ENCODE assay signal across 9 cellular contexts in the genomic region with DNA sequence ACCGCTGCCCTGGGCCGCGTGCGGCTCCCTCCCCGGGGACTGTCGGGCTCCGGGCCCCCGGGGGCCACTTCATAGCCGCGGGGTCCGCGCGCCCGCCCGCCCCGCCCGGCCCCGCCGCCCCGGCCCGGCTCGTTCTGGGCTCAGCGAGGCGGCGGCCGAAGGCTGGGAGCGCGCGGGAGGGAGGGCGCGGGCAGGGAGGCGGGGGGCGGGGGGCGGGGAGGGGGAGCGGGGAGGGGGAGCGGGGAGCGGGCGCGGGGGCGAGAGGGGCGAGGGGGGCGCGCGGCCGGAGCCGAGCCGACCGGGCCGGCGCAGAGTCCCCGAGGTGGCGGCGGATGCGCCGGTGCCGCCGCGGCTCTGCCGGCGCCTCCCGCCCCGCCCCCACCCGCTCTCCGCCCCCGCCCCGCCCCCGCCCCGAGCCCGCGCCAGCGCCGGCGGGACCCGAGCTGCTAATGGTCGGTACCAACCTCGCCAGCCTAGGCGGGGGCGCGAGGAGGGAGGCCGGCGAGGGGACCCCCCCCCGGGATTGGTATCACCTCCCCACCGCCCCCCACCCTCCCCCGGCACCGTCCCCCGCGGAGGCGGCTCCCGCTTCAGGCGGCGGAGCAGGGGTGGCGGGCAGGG. TPM values are rescaled to one million over a fixed set of nuclear protein-coding genes. Genes with fewer than 3 reads are reported as not detected.
DNase-seq lines count a peak whose midpoint lies in the region; ATAC-seq and TF ChIP-seq lines count a peak whose summit lies in the region.
"Had no signal": no experiment of that assay in that cellular context is flagged by ENCODE, and none has a peak within 500 bp of the region (broad histone marks: within the 10 kb centered on the region; RNA-seq: fewer than 3 reads in every experiment).

Gene B3GAT1 (minus strand): TSS at position 356 of the 621 bp plus-strand sequence. CDS start 24,583 bp downstream, outside the sequence.

- peak; percentile 34 for ATAC-seq in CD8-positive, alpha-beta T cell
- no peak for ATAC-seq in GM19455 (IDR thresholded peaks at IDR 0.05; ENCODE audit: unreplicated experiment)
- ATAC-seq in foreskin keratinocyte, result no peak
- ATAC-seq: GM12878 had no signal

- H3K9me3 ChIP-seq in CD8-positive, alpha-beta T cell (ENCODE audit: low read length), result no peaks in the 10 kb centered on the region
- H3K9me3 ChIP-seq in neuron (ENCODE audit: low read length), result no peaks in the 10 kb centered on the region

- no peak for TF ChIP-seq CTCF in CD8-positive, alpha-beta T cell (IDR thresholded peaks at IDR 0.05)
- no peak for TF ChIP-seq CTCF in foreskin keratinocyte (conservative IDR thresholded peaks at IDR 0.05)

- H3K27ac ChIP-seq in CD8-positive, alpha-beta T cell (ENCODE audit: low read depth, low read length), result no peak within 1 kb of the TSS
- no peak within 1 kb of the TSS for H3K27ac ChIP-seq in foreskin keratinocyte

- POLR2A ChIA-PET in CD8-positive, alpha-beta T cell (lab: Charles Lee), result no interaction called here

- H3K4me1 Mint-ChIP-seq in CD8-positive, alpha-beta T cell (ENCODE audit: low read depth), result peaks cover 16% of the 10 kb centered on the region

- H3K27ac Mint-ChIP-seq in CD8-positive, alpha-beta T cell, result no peak within 1 kb of the TSS

- peak within 1 kb of the TSS; percentile 79 for H3K4me3 Mint-ChIP-seq in CD8-positive, alpha-beta T cell

- H3K27me3 Mint-ChIP-seq in CD8-positive, alpha-beta T cell (ENCODE audit: low read depth), result peaks cover 55% of the 10 kb centered on the region

- DNase-seq in CD8-positive, alpha-beta T cell, result no peak
- no peak for DNase-seq in Jurkat, Clone E6-1 (ENCODE audit: low read depth, low spot score)
- DNase-seq in ecto neural progenitor cell (ENCODE audit: low spot score) (peak; percentile 69), HPDE6-E6E7 (ENCODE audit: extremely low spot score) (no peak), HCEC 1CT (no peak), foreskin keratinocyte (no peak)

- no peaks in the 10 kb centered on the region for H3K9me3 Mint-ChIP-seq in CD8-positive, alpha-beta T cell

- CTCF ChIA-PET in CD8-positive, alpha-beta T cell (lab: Charles Lee), result no interaction called here

- intact Hi-C loops in CD8-positive, alpha-beta T cell (cut with DNase I, micrococcal nuclease), result no loop called here

- peak within 1 kb of the TSS; percentile 41 for H3K4me3 ChIP-seq in CD8-positive, alpha-beta T cell (ENCODE audit: low read depth, low read length)
- H3K4me3 ChIP-seq in Jurkat, Clone E6-1 (ENCODE audit: low read length), result peak within 1 kb of the TSS; percentile 48
- H3K4me3 ChIP-seq in neuron (ENCODE audit: low read length), result peak within 1 kb of the TSS; percentile 55
- H3K4me3 ChIP-seq: GM12878 had no signal

- peak within 1 kb of the TSS; percentile 82 for H2AFZ ChIP-seq in neuron (ENCODE audit: low read depth, low read length)

- peaks cover 22% of the 10 kb centered on the region for H3K4me1 ChIP-seq in CD8-positive, alpha-beta T cell (ENCODE audit: insufficient read depth, low read length)
- H3K4me1 ChIP-seq in neuron (ENCODE audit: insufficient read depth, low read length) (peaks cover 43% of the 10 kb centered on the region), foreskin keratinocyte (no peaks in the 10 kb centered on the region)

- peaks cover 22% of the 10 kb centered on the region for H3K27me3 ChIP-seq in CD8-positive, alpha-beta T cell (ENCODE audit: insufficient read depth, low read length)
- H3K27me3 ChIP-seq in neuron (ENCODE audit: insufficient read depth, low read length), result no peaks in the 10 kb centered on the region
- H3K27me3 ChIP-seq in foreskin keratinocyte, result peaks cover 73% of the 10 kb centered on the region

- H3K36me3 ChIP-seq in CD8-positive, alpha-beta T cell (ENCODE audit: insufficient read depth, low read length), result no peaks in the 10 kb centered on the region
- no peaks in the 10 kb centered on the region for H3K36me3 ChIP-seq in neuron (ENCODE audit: insufficient read depth, low read length)

- H3K36me3 Mint-ChIP-seq in CD8-positive, alpha-beta T cell, result no peaks in the 10 kb centered on the region

RNA-seq across cellular contexts. Expression of gene B3GAT1, which starts in this region (rescaled TPM):
- under 1 TPM; 0.30 to 0.42 TPM for total RNA-seq in CD8-positive, alpha-beta T cell
- 5.9 TPM for polyA plus RNA-seq in Jurkat, Clone E6-1 (2012; ENCODE audit: insufficient read depth, insufficient read length)
- 0.03 and 0.07 TPM in 2 replicates for total RNA-seq in foreskin keratinocyte
- 0.03 and 0.09 TPM in 2 replicates for polyA plus RNA-seq in foreskin keratinocyte
- polyA plus RNA-seq: GM12878 had no signal

Comparison
In these comparisons a context has a peak if more than half of its experiments do, and no peak if none do; other contexts are left out.
1. Peak in ATAC-seq and H3K4me3 ChIP-seq in CD8-positive, alpha-beta T cell; RNA of the gene not detected or under 1 TPM.